Comparison of ENCODE assay signal across 11 cellular contexts in the genomic region with DNA sequence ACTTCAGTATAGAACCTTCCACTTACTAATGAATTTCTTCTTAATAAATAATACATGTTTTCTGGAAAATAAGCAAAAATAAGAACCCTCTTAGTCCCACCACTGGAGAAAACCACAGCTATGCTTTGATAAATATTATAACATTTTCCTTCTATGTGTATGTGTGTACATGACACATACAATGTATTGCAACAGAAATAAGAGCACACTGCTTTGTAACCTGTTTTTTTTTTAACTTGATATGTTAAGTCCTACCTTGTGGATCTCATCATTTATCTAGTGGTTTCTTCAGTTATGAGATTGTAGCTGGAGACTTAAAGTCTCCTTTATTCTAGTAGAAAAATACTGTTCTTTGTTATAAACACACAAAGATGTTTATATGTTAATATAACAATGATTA. TPM values are rescaled to one million over a fixed set of nuclear protein-coding genes. Genes with fewer than 3 reads are reported as not detected.
A peak's percentile ranks its signal among the peaks of the same experiment; 100 is the strongest.
DNase-seq lines count a peak whose midpoint lies in the region; ATAC-seq, FAIRE-seq and TF ChIP-seq lines count a peak whose summit lies in the region.
"Had no signal": no experiment of that assay in that cellular context is flagged by ENCODE, and none has a peak within 500 bp of the region (broad histone marks: within the 10 kb centered on the region; RNA-seq: fewer than 3 reads in every experiment).

No MANE protein-coding gene starts in this region.

- H2AFZ ChIP-seq in GM23338 = no peak overlapping the region

- peak overlapping the region; percentile 27; the same call in 1 of the 2 replicates for H3K27ac ChIP-seq in SJCRH30
- H3K27ac ChIP-seq in GM23338 (ENCODE audit: low read depth) = no peak overlapping the region

- no peaks in the 10 kb centered on the region for H3K9me3 Mint-ChIP-seq in GM23338

- DNase-seq in GM12891 (ENCODE audit: insufficient read length, low spot score) = no peak
- no peak for DNase-seq in SJCRH30
- peak; percentile 27 for DNase-seq in epithelial cell of esophagus (ENCODE audit: low read depth)
- no peak for DNase-seq in amygdala (lab: John Stamatoyannopoulos, UW)
- DNase-seq in D341Med (ENCODE audit: low spot score) = no peak
- DNase-seq in GM23338 (ENCODE audit: low spot score) = no peak
- DNase-seq: cerebellar nuclear complex, NCI-H1930 had no signal

- H3K27ac Mint-ChIP-seq in GM23338 = no peak overlapping the region

- H3K4me1 Mint-ChIP-seq in GM23338 = peaks cover 13% of the 10 kb centered on the region

- H3K27me3 Mint-ChIP-seq in GM23338 (ENCODE audit: insufficient read depth, low read depth, poor library complexity) = peaks cover 1% of the 10 kb centered on the region

- H3F3A ChIP-seq in GM23338 (replicated peaks; ENCODE audit: low read depth) = no peaks in the 10 kb centered on the region

- no peak for TF ChIP-seq POLR2A in GM12891 (IDR thresholded peaks at IDR 0.05; ENCODE audit: low read depth, low read length)

- peak; percentile 26 for FAIRE-seq in GM12891 (lab: Jason Lieb, UNC)
- FAIRE-seq: HepG2 had no signal

- H3K79me2 ChIP-seq in GM23338 (replicated peaks; ENCODE audit: insufficient read depth) = no peaks in the 10 kb centered on the region

- H3K4me3 ChIP-seq in SJCRH30 (peak overlapping the region; percentile 40), epithelial cell of esophagus (ENCODE audit: low read length) (no peak overlapping the region), skeletal muscle satellite cell (ENCODE audit: low read length) (no peak overlapping the region), GM23338 (no peak overlapping the region)
- H3K4me3 ChIP-seq: HAP-1 had no signal

- TF ChIP-seq CTCF in epithelial cell of esophagus (IDR thresholded peaks at IDR 0.05; ENCODE audit: insufficient read depth, low read depth, low read length, missing control alignments) (no peak), GM23338 (conservative IDR thresholded peaks at IDR 0.05; ENCODE audit: low read depth in 2 of 2) (no peak)

- H3K9me2 ChIP-seq in GM23338 (ENCODE audit: insufficient read depth) = no peaks in the 10 kb centered on the region

- H3K4me1 ChIP-seq in SJCRH30 (peaks cover 44% of the 10 kb centered on the region), skeletal muscle satellite cell (ENCODE audit: control insufficient read depth, insufficient read depth, low read length) (peaks cover 17% of the 10 kb centered on the region), GM23338 (ENCODE audit: insufficient read depth) (no peaks in the 10 kb centered on the region)
- H3K4me1 ChIP-seq: HAP-1 had no signal

- no peak for ATAC-seq in GM23338

- H3K36me3 ChIP-seq in SJCRH30 = peaks cover 9% of the 10 kb centered on the region
- H3K36me3 ChIP-seq in skeletal muscle satellite cell (ENCODE audit: insufficient read depth, low read length) = peaks cover 4% of the 10 kb centered on the region
- no peaks in the 10 kb centered on the region for H3K36me3 ChIP-seq in GM23338 (ENCODE audit: insufficient read depth)
- H3K36me3 ChIP-seq: HAP-1 had no signal

- no peaks in the 10 kb centered on the region for H4K20me1 ChIP-seq in GM23338 (replicated peaks; ENCODE audit: insufficient read depth)

- H3K4me3 Mint-ChIP-seq in GM23338 = no peak overlapping the region

- H3K9ac ChIP-seq in skeletal muscle satellite cell (ENCODE audit: low read depth, low read length) = peak overlapping the region; percentile 56

- H3K27me3 ChIP-seq in SJCRH30 (no peaks in the 10 kb centered on the region), skeletal muscle satellite cell (ENCODE audit: control insufficient read depth, insufficient read depth, low read length) (no peaks in the 10 kb centered on the region), GM23338 (ENCODE audit: insufficient read depth) (no peaks in the 10 kb centered on the region)

- H3K36me3 Mint-ChIP-seq in GM23338 (ENCODE audit: low read depth) = no peaks in the 10 kb centered on the region

- H3K4me2 ChIP-seq in skeletal muscle satellite cell (ENCODE audit: low read length) (no peak overlapping the region), GM23338 (no peak overlapping the region)

- H3K9me3 ChIP-seq in SJCRH30 (replicated peaks) = no peaks in the 10 kb centered on the region
- H3K9me3 ChIP-seq in skeletal muscle satellite cell (replicated peaks; ENCODE audit: low read length) = no peaks in the 10 kb centered on the region
- H3K9me3 ChIP-seq: HAP-1 had no signal

TF ChIP-seq in GM12891, 5 proteins besides CTCF, POLR2A, EP300 and RAD21:
- TF ChIP-seq POU2F2 (IDR thresholded peaks at IDR 0.05; ENCODE audit: low read depth, low read length) (no peak), TAF1 (IDR thresholded peaks at IDR 0.05; ENCODE audit: low read depth, low read length) (no peak)

TF ChIP-seq in GM23338, 12 proteins besides CTCF, POLR2A, EP300 and RAD21:
- TF ChIP-seq CREB1 (CRISPR knock-in tag; IDR thresholded peaks at IDR 0.05; ENCODE audit: low read depth) = no peak

RNA-seq across cellular contexts. Expression of a gene that starts 17.2 kb away (rescaled TPM):
- 8.3 TPM for polyA plus RNA-seq in GM12891 (2012; ENCODE audit: low read depth, missing spikeins)
- 27.2 and 35.0 TPM in 2 replicates for total RNA-seq in SJCRH30 (2014; rRNA removed; shearing (Covaris generic))
- 7.4 and 7.9 TPM in 2 replicates for total RNA-seq in skeletal muscle satellite cell (2012; rRNA removed)
- 0.31 and 6.5 TPM in 2 replicates for total RNA-seq in GM23338 (2014; rRNA removed; shearing (Covaris generic))
- polyA plus RNA-seq in GM23338 (2016; fragmentation: Nextera tagmentation; extraction: Ambion mirVana) = 1.9 and 2.6 TPM in 2 replicates

RNA-seq across cellular contexts. Expression of a gene that starts 40.9 kb away (rescaled TPM):
- polyA plus RNA-seq in GM12891 (2012; ENCODE audit: low read depth, missing spikeins) = 22.8 TPM
- total RNA-seq in SJCRH30 (2014; rRNA removed; shearing (Covaris generic)) = 58.7 and 70.9 TPM in 2 replicates
- total RNA-seq in skeletal muscle satellite cell (2012; rRNA removed) = 10.3 and 13.2 TPM in 2 replicates
- total RNA-seq in GM23338 (2014; rRNA removed; shearing (Covaris generic)) = 25.7 and 25.8 TPM in 2 replicates
- polyA plus RNA-seq in GM23338 (2016; fragmentation: Nextera tagmentation; extraction: Ambion mirVana) = 37.7 and 42.3 TPM in 2 replicates

RNA-seq across cellular contexts. Expression of a gene that starts 47.6 kb away (rescaled TPM):
- 12.1 TPM for polyA plus RNA-seq in GM12891 (2012; ENCODE audit: low read depth, missing spikeins)
- 14.4 TPM in 2 replicates for total RNA-seq in SJCRH30 (2014; rRNA removed; shearing (Covaris generic))
- total RNA-seq in skeletal muscle satellite cell (2012; rRNA removed) = 1.8 and 3.1 TPM in 2 replicates
- 9.6 and 15.8 TPM in 2 replicates for total RNA-seq in GM23338 (2014; rRNA removed; shearing (Covaris generic))
- 2.3 and 3.1 TPM in 2 replicates for polyA plus RNA-seq in GM23338 (2016; fragmentation: Nextera tagmentation; extraction: Ambion mirVana)
